39 cellular contexts compared by ENCODE assay signal in the genomic region with DNA sequence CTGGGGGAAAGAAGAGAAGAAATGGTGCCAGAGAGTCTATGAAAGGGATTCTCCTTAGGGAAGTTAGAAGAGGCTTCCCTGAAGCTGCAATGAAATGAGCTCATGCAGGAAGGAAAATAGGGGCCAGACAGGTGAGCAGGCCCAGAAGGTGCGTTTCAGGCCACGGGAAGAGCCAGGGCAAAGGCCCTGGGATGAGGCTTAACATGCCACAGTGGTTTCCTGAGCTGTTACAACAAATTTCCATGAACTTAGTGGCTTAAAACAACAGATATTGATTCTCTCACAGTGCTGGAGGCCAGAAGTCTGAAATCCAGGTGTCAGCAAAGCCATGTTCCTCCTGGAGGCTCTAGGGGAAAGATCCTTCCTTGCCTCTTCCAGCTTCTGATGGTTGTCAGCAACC.
"Had no signal": no experiment of that assay in that cellular context is flagged by ENCODE, and none has a peak within 500 bp of the region (broad histone marks: within the 10 kb centered on the region; RNA-seq: fewer than 3 reads in every experiment).

No MANE protein-coding gene starts in this region.

- H3K27ac Mint-ChIP-seq: activated CD4-positive, alpha-beta memory T cell treated with anti-CD3 and anti-CD28 coated beads, Interleukin-2, amount 10 ng/mL, durations not matched to agents 7 days and 5 days; activated CD4-positive, alpha-beta T cell treated with anti-CD3 and anti-CD28 coated beads for 36 hours; activated CD4-positive, alpha-beta T cell treated with anti-CD3 and anti-CD28 coated beads, Interleukin-2, amount 10 ng/mL, durations not matched to agents 7 days and 5 days; activated CD8-positive, alpha-beta memory T cell treated with anti-CD3 and anti-CD28 coated beads, Interleukin-2, amount 10 ng/mL, durations not matched to agents 7 days and 5 days; activated CD8-positive, alpha-beta T cell treated with anti-CD3 and anti-CD28 coated beads, Interleukin-2, amount 10 ng/mL, durations not matched to agents 7 days and 5 days; activated naive CD4-positive, alpha-beta T cell treated with anti-CD3 and anti-CD28 coated beads, Interleukin-2, amount 10 ng/mL, durations not matched to agents 7 days and 5 days; activated naive CD4-positive, alpha-beta T cell treated with anti-CD3 and anti-CD28 coated beads, Interleukin-2, amount 50 U/mL, for 24 hours; activated naive CD8-positive, alpha-beta T cell; activated naive CD8-positive, alpha-beta T cell treated with anti-CD3 and anti-CD28 coated beads, Interleukin-2, amount 10 ng/mL, durations not matched to agents 7 days and 5 days; activated naive CD8-positive, alpha-beta T cell treated with anti-CD3 and anti-CD28 coated beads, Interleukin-2, amount 50 U/mL, for 24 hours; activated T-cell treated with anti-CD3 and anti-CD28 coated beads, Interleukin-2, amount 50 U/mL, for 24 hours; activated T-helper 2 cell treated with anti-CD3 and anti-CD28 coated beads, Interferon-gamma antibody, Interleukin-2, Interleukin-4, amounts not matched to agents 10 μg/mL and 5 μg/mL and 100 μg/mL, durations not matched to agents 14 hours and 24 hours and 36 hours; brain; T-helper 1 cell treated with Interleukin-12 subunit alpha and Interleukin-12 subunit beta and Interleukin-4 antibody, amounts not matched to agents 30 μg/mL and 1 μg/mL, for 36 hours; T-helper 2 cell treated with Interferon-gamma antibody and Interleukin-4, amounts not matched to agents 5 μg/mL and 100 μg/mL, for 36 hours; WTC11 had no signal

- H3K9me3 ChIP-seq: ascending aorta had no signal

- DNase-seq: activated CD4-positive, alpha-beta memory T cell treated with anti-CD3 and anti-CD28 coated beads, Interleukin-2, amount 10 ng/mL, durations not matched to agents 7 days and 5 days; activated CD4-positive, alpha-beta T cell treated with anti-CD3 and anti-CD28 coated beads for 1 hour; activated CD4-positive, alpha-beta T cell treated with anti-CD3 and anti-CD28 coated beads for 36 hours; activated CD4-positive, alpha-beta T cell treated with anti-CD3 and anti-CD28 coated beads for 48 hours; activated CD4-positive, alpha-beta T cell treated with anti-CD3 and anti-CD28 coated beads, Interleukin-2, amount 10 ng/mL, durations not matched to agents 7 days and 5 days; activated CD4-positive, alpha-beta T cell treated with anti-CD3 and anti-CD28 coated beads, Interleukin-2, amount 50 U/mL, for 48 hours; activated CD4-positive, CD25-positive, alpha-beta regulatory T cell; activated CD8-positive, alpha-beta memory T cell treated with anti-CD3 and anti-CD28 coated beads for 24 hours; activated CD8-positive, alpha-beta memory T cell treated with anti-CD3 and anti-CD28 coated beads, Interleukin-2, amount 10 ng/mL, durations not matched to agents 7 days and 5 days; activated CD8-positive, alpha-beta memory T cell treated with anti-CD3 and anti-CD28 coated beads, Interleukin-2, amount 50 U/mL, for 48 hours; activated CD8-positive, alpha-beta T cell treated with anti-CD3 and anti-CD28 coated beads, Interleukin-2, amount 10 ng/mL, durations not matched to agents 7 days and 5 days; activated effector memory CD4-positive, alpha-beta T cell treated with Interleukin-2 at 50 U/mL for 16 hours; activated gamma-delta T cell; activated naive CD4-positive, alpha-beta T cell treated with anti-CD3 and anti-CD28 coated beads, Interleukin-2, amount 10 ng/mL, durations not matched to agents 7 days and 5 days; activated naive CD4-positive, alpha-beta T cell treated with Interleukin-2 at 50 U/mL for 16 hours; activated naive CD8-positive, alpha-beta T cell treated with anti-CD3 and anti-CD28 coated beads, Interleukin-2, amount 10 ng/mL, durations not matched to agents 7 days and 5 days; activated naive CD8-positive, alpha-beta T cell treated with anti-CD3 and anti-CD28 coated beads, Interleukin-2, amount 50 U/mL, for 24 hours; activated T-cell treated with anti-CD3 and anti-CD28 coated beads, Interleukin-2, amount 50 U/mL, for 24 hours; activated T-cell treated with anti-CD3 and anti-CD28 coated beads, Interleukin-2, amount 50 U/mL, for 48 hours; amygdala; anterior cingulate cortex; central memory CD4-positive, alpha-beta T cell; SW 1271; T-helper 1 cell; T-helper 2 cell; T-helper 9 cell; WERI-Rb-1 had no signal

- H3K27ac ChIP-seq: ascending aorta, cardiac muscle cell, WERI-Rb-1 had no signal

- H3K4me1 Mint-ChIP-seq: activated CD4-positive, alpha-beta memory T cell treated with anti-CD3 and anti-CD28 coated beads, Interleukin-2, amount 10 ng/mL, durations not matched to agents 7 days and 5 days; activated CD4-positive, alpha-beta T cell treated with anti-CD3 and anti-CD28 coated beads for 36 hours; activated CD4-positive, alpha-beta T cell treated with anti-CD3 and anti-CD28 coated beads, Interleukin-2, amount 10 ng/mL, durations not matched to agents 7 days and 5 days; activated CD8-positive, alpha-beta memory T cell treated with anti-CD3 and anti-CD28 coated beads, Interleukin-2, amount 10 ng/mL, durations not matched to agents 7 days and 5 days; activated naive CD4-positive, alpha-beta T cell treated with anti-CD3 and anti-CD28 coated beads, Interleukin-2, amount 10 ng/mL, durations not matched to agents 7 days and 5 days; activated naive CD4-positive, alpha-beta T cell treated with anti-CD3 and anti-CD28 coated beads, Interleukin-2, amount 50 U/mL, for 24 hours; activated naive CD8-positive, alpha-beta T cell treated with anti-CD3 and anti-CD28 coated beads, Interleukin-2, amount 10 ng/mL, durations not matched to agents 7 days and 5 days; activated naive CD8-positive, alpha-beta T cell treated with anti-CD3 and anti-CD28 coated beads, Interleukin-2, amount 50 U/mL, for 24 hours had no signal

- H3K9me3 Mint-ChIP-seq: activated CD4-positive, alpha-beta memory T cell treated with anti-CD3 and anti-CD28 coated beads, Interleukin-2, amount 10 ng/mL, durations not matched to agents 7 days and 5 days had no signal

- H3K4me1 ChIP-seq: ascending aorta had no signal

- H3K36me3 ChIP-seq: ascending aorta, cardiac muscle cell, WERI-Rb-1 had no signal

- H3K4me3 Mint-ChIP-seq: activated CD4-positive, alpha-beta memory T cell treated with anti-CD3 and anti-CD28 coated beads, Interleukin-2, amount 10 ng/mL, durations not matched to agents 7 days and 5 days; activated CD4-positive, alpha-beta T cell treated with anti-CD3 and anti-CD28 coated beads for 36 hours; activated CD4-positive, alpha-beta T cell treated with anti-CD3 and anti-CD28 coated beads, Interleukin-2, amount 10 ng/mL, durations not matched to agents 7 days and 5 days; activated CD8-positive, alpha-beta memory T cell treated with anti-CD3 and anti-CD28 coated beads, Interleukin-2, amount 10 ng/mL, durations not matched to agents 7 days and 5 days; activated CD8-positive, alpha-beta T cell treated with anti-CD3 and anti-CD28 coated beads, Interleukin-2, amount 10 ng/mL, durations not matched to agents 7 days and 5 days; activated naive CD4-positive, alpha-beta T cell treated with anti-CD3 and anti-CD28 coated beads, Interleukin-2, amount 10 ng/mL, durations not matched to agents 7 days and 5 days; activated naive CD4-positive, alpha-beta T cell treated with anti-CD3 and anti-CD28 coated beads, Interleukin-2, amount 50 U/mL, for 24 hours; activated naive CD8-positive, alpha-beta T cell; activated naive CD8-positive, alpha-beta T cell treated with anti-CD3 and anti-CD28 coated beads, Interleukin-2, amount 10 ng/mL, durations not matched to agents 7 days and 5 days; activated naive CD8-positive, alpha-beta T cell treated with anti-CD3 and anti-CD28 coated beads, Interleukin-2, amount 50 U/mL, for 24 hours; activated T-cell treated with anti-CD3 and anti-CD28 coated beads, Interleukin-2, amount 50 U/mL, for 24 hours; brain; T-helper 1 cell treated with Interleukin-12 subunit alpha and Interleukin-12 subunit beta and Interleukin-4 antibody, amounts not matched to agents 30 μg/mL and 1 μg/mL, for 36 hours; T-helper 2 cell treated with Interferon-gamma antibody and Interleukin-4, amounts not matched to agents 5 μg/mL and 100 μg/mL, for 36 hours; WTC11 had no signal

- H3K27me3 Mint-ChIP-seq: activated CD4-positive, alpha-beta memory T cell treated with anti-CD3 and anti-CD28 coated beads, Interleukin-2, amount 10 ng/mL, durations not matched to agents 7 days and 5 days; activated CD8-positive, alpha-beta memory T cell treated with anti-CD3 and anti-CD28 coated beads, Interleukin-2, amount 10 ng/mL, durations not matched to agents 7 days and 5 days; activated T-cell treated with anti-CD3 and anti-CD28 coated beads, Interleukin-2, amount 50 U/mL, for 24 hours had no signal

- FAIRE-seq: bronchial epithelial cell, TTC549 had no signal

- H3K4me3 ChIP-seq: ascending aorta, cardiac muscle cell had no signal

- H3K27me3 ChIP-seq: ascending aorta, cardiac muscle cell had no signal

- ATAC-seq: activated CD4-positive, alpha-beta T cell treated with anti-CD3 and anti-CD28 coated beads for 36 hours; activated CD4-positive, CD25-positive, alpha-beta regulatory T cell treated with anti-CD3 and anti-CD28 coated beads, Interleukin-2, amount 50 U/mL, for 24 hours; activated CD8-positive, alpha-beta memory T cell treated with anti-CD3 and anti-CD28 coated beads, Interleukin-2, amount 10 ng/mL, durations not matched to agents 7 days and 5 days; activated CD8-positive, alpha-beta T cell treated with anti-CD3 and anti-CD28 coated beads, Interleukin-2, amount 10 ng/mL, durations not matched to agents 7 days and 5 days; activated naive CD8-positive, alpha-beta T cell treated with anti-CD3 and anti-CD28 coated beads, Interleukin-2, amount 50 U/mL, for 24 hours; WTC11 had no signal

- H3K36me3 Mint-ChIP-seq: activated CD8-positive, alpha-beta memory T cell treated with anti-CD3 and anti-CD28 coated beads, Interleukin-2, amount 10 ng/mL, durations not matched to agents 7 days and 5 days; activated naive CD4-positive, alpha-beta T cell treated with anti-CD3 and anti-CD28 coated beads, Interleukin-2, amount 10 ng/mL, durations not matched to agents 7 days and 5 days; activated naive CD4-positive, alpha-beta T cell treated with anti-CD3 and anti-CD28 coated beads, Interleukin-2, amount 50 U/mL, for 24 hours; activated naive CD8-positive, alpha-beta T cell; activated naive CD8-positive, alpha-beta T cell treated with anti-CD3 and anti-CD28 coated beads, Interleukin-2, amount 10 ng/mL, durations not matched to agents 7 days and 5 days; brain had no signal
